Comparison of ENCODE assay signal across 25 cellular contexts in the genomic region with DNA sequence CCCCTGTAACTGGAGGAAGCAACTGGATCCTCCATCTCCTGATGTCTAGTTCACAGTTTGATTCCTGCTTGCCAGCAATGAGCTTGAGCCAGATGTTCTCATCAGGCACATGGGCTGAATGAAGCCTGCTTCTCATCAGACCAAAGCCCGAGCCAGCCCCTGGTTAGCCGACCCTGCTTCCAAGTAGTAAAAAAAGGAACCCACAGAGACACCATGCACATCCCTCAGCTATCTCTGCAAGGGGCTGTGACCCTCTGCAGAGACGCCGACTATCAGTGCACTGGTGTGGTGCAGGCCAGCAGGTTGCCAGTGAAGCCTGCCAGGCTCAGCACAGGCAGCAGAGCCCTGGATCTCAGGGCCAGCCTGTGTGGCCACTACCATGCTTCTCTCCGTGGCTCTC.
"Had no signal": no experiment of that assay in that cellular context is flagged by ENCODE, and none has a peak within 500 bp of the region (broad histone marks: within the 10 kb centered on the region; RNA-seq: fewer than 3 reads in every experiment).

No MANE protein-coding gene starts in this region.

- H2AFZ ChIP-seq: hepatocyte had no signal

- FAIRE-seq: endometrium, pancreas, urothelium cell line had no signal

- ATAC-seq: activated CD4-positive, CD25-positive, alpha-beta regulatory T cell treated with anti-CD3 and anti-CD28 coated beads, Interleukin-2, amount 50 U/mL, for 24 hours; activated CD8-positive, alpha-beta memory T cell treated with anti-CD3 and anti-CD28 coated beads, Interleukin-2, amount 10 ng/mL, durations not matched to agents 7 days and 5 days; activated CD8-positive, alpha-beta T cell treated with anti-CD3 and anti-CD28 coated beads for 36 hours; left lung; naive thymus-derived CD8-positive, alpha-beta T cell; pancreas; psoas muscle had no signal

- H3K9me3 ChIP-seq: left lung, pancreas, psoas muscle, right atrium auricular region, tibial artery had no signal

- H3K27ac ChIP-seq: brain microvascular endothelial cell, hepatocyte, left lung, pancreas, psoas muscle, right atrium auricular region, tibial artery, VCaP had no signal

- H3K4me3 ChIP-seq: hepatocyte, left lung, pancreas, psoas muscle, right atrium auricular region, tibial artery had no signal

- DNase-seq: activated CD8-positive, alpha-beta memory T cell treated with anti-CD3 and anti-CD28 coated beads, Interleukin-2, amount 10 ng/mL, durations not matched to agents 7 days and 5 days; activated CD8-positive, alpha-beta T cell treated with anti-CD3 and anti-CD28 coated beads for 36 hours; activated effector memory CD4-positive, alpha-beta T cell treated with anti-CD3 and anti-CD28 coated beads, Interleukin-2, amount 50 U/mL, for 16 hours; activated naive CD4-positive, alpha-beta T cell treated with anti-CD3 and anti-CD28 coated beads, Interleukin-2, amount 50 U/mL, for 16 hours; activated T-cell treated with anti-CD3 and anti-CD28 coated beads for 4 hours; aorta; brain microvascular endothelial cell; caudate nucleus; effector CD4-positive, alpha-beta T cell; foreskin melanocyte; immature natural killer cell; kidney glomerular epithelial cell; left lung; naive thymus-derived CD8-positive, alpha-beta T cell; pancreas; psoas muscle; stimulated activated CD4-positive, alpha-beta T cell treated with anti-CD3 and anti-CD28 coated beads, Interleukin-12 subunit alpha, Interleukin-12 subunit beta, amount 100 ng/mL, for 4 hours; stimulated activated CD4-positive, alpha-beta T cell treated with anti-CD3 and anti-CD28 coated beads, Interleukin-4, amount 100 ng/mL, for 4 hours; tibial artery had no signal

- H3K4me2 ChIP-seq: hepatocyte had no signal

- H3K27me3 ChIP-seq: brain microvascular endothelial cell, hepatocyte, left lung, pancreas, right atrium auricular region, tibial artery had no signal
